In the genomic region with DNA sequence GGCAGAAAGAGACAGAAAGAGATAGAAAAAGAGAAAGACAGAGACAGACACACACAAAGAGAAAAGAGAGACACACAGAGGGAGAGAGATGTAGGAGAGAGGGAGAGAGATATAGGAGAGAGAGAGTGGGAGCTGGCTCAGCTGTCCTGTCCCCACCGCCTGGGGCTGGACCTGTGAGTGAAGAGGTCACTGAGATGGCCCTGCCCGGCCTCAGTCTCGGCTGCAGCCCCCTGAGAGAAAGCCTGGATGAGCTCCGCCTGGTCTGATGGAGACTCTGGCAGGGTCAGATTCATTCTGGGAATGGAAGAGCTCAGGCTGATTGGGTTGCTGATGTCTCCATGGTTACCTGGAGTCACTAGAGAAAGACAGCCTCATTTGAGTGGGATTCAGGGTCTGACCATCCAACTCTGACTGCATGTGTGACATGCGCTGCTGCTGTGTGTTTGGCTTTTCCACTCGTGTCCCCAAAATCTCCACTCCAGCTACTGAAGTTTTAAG, we compare ENCODE assay signal across 16 cellular contexts. TPM values are rescaled to one million over a fixed set of nuclear protein-coding genes. Genes with fewer than 3 reads are reported as not detected.
A peak's percentile ranks its signal among the peaks of the same experiment; 100 is the strongest.
DNase-seq lines count a peak whose midpoint lies in the region; ATAC-seq and TF ChIP-seq lines count a peak whose summit lies in the region.
"Had no signal": no experiment of that assay in that cellular context is flagged by ENCODE, and none has a peak within 500 bp of the region (broad histone marks: within the 10 kb centered on the region; RNA-seq: fewer than 3 reads in every experiment).

No MANE protein-coding gene starts in this region.

- peak overlapping the region in 1 of 2 donors; percentile 63 for H3K4me3 Mint-ChIP-seq in CD14-positive monocyte
- H3K4me3 Mint-ChIP-seq in activated CD8-positive, alpha-beta T cell treated with anti-CD3 and anti-CD28 coated beads, Interleukin-2, amount 10 ng/mL, durations not matched to agents 7 days and 5 days: no peak overlapping the region
- H3K4me3 Mint-ChIP-seq in naive B cell: peak overlapping the region in 4 of 8 donors; percentile 25 to 72 (median 52)
- H3K4me3 Mint-ChIP-seq: HFFc6 had no signal

- no peak overlapping the region for H3K9ac ChIP-seq in BLaER1

- POLR2A ChIA-PET in activated CD8-positive, alpha-beta T cell treated with anti-CD3 and anti-CD28 coated beads, Interleukin-2, amount 10 ng/mL, durations not matched to agents 7 days and 5 days (lab: Charles Lee): interaction anchor here (3.1 kb wide), 1 partner anchor 26 kb away, joined by 16 read pairs; a partner anchor contains a TSS

- H3K9me3 Mint-ChIP-seq in CD14-positive monocyte (peaks cover 0 to 5% (median 2%) of the 10 kb centered on the region in 7 donors), naive B cell (peaks cover 0 to 19% (median 4%) of the 10 kb centered on the region in 7 donors)
- peaks cover 10% of the 10 kb centered on the region for H3K9me3 Mint-ChIP-seq in activated CD8-positive, alpha-beta T cell treated with anti-CD3 and anti-CD28 coated beads, Interleukin-2, amount 10 ng/mL, durations not matched to agents 7 days and 5 days (ENCODE audit: insufficient read depth)

- H3K27ac Mint-ChIP-seq in CD14-positive monocyte (peak overlapping the region; percentile 93 to 98 (median 97)), naive B cell (peak overlapping the region in 5 of 6 donors; percentile 75 to 98 (median 91))
- peak overlapping the region; percentile 95 for H3K27ac Mint-ChIP-seq in activated CD8-positive, alpha-beta T cell treated with anti-CD3 and anti-CD28 coated beads, Interleukin-2, amount 10 ng/mL, durations not matched to agents 7 days and 5 days
- H3K27ac Mint-ChIP-seq: HFFc6 had no signal

- H3K4me1 ChIP-seq in BLaER1 (peaks cover 71% of the 10 kb centered on the region), uterus (no peaks in the 10 kb centered on the region)

- H3K36me3 Mint-ChIP-seq in CD14-positive monocyte (peaks cover 8 to 9% of the 10 kb centered on the region in 2 donors), naive B cell (peaks cover 0 to 3% of the 10 kb centered on the region in 2 donors)
- H3K36me3 Mint-ChIP-seq in activated CD8-positive, alpha-beta T cell treated with anti-CD3 and anti-CD28 coated beads, Interleukin-2, amount 10 ng/mL, durations not matched to agents 7 days and 5 days (ENCODE audit: low read depth): peaks cover 22% of the 10 kb centered on the region

- H3K4me1 Mint-ChIP-seq in CD14-positive monocyte (peaks cover 95% of the 10 kb centered on the region), naive B cell (peaks cover 59 to 71% (median 60%) of the 10 kb centered on the region in 3 donors)
- peaks cover 94% of the 10 kb centered on the region for H3K4me1 Mint-ChIP-seq in activated CD8-positive, alpha-beta T cell treated with anti-CD3 and anti-CD28 coated beads, Interleukin-2, amount 10 ng/mL, durations not matched to agents 7 days and 5 days (ENCODE audit: low read depth)

- no peak for ATAC-seq in activated CD8-positive, alpha-beta T cell treated with anti-CD3 and anti-CD28 coated beads, Interleukin-2, amount 10 ng/mL, durations not matched to agents 7 days and 5 days
- no peak for ATAC-seq in naive B cell (ENCODE audit: low read depth in 2 of 2)

- TF ChIP-seq CTCF in CD14-positive monocyte (IDR thresholded peaks at IDR 0.05) (no peak), uterus (IDR thresholded peaks at IDR 0.05) (no peak)

- DNase-seq in CD14-positive monocyte (ENCODE audit: low spot score): no peak
- no peak for DNase-seq in activated CD8-positive, alpha-beta T cell treated with anti-CD3 and anti-CD28 coated beads, Interleukin-2, amount 10 ng/mL, durations not matched to agents 7 days and 5 days
- no peak for DNase-seq in naive B cell
- no peak for DNase-seq in COR-L47 (lab: John Stamatoyannopoulos, UW)
- no peak for DNase-seq in uterus
- DNase-seq in NCI-H226: no peak
- DNase-seq: amniotic stem cell; HFFc6; midbrain; NCI-H1694; pancreas; stimulated activated CD4-positive, alpha-beta T cell treated with anti-CD3 and anti-CD28 coated beads, Interleukin-12 subunit alpha, Interleukin-12 subunit beta, amount 100 ng/mL, for 4 hours; T-helper 9 cell had no signal

- no peaks in the 10 kb centered on the region for H4K20me1 ChIP-seq in BLaER1

- peak overlapping the region; percentile 73; the same call in 1 of the 2 replicates for H3K27ac ChIP-seq in BLaER1
- no peak overlapping the region for H3K27ac ChIP-seq in uterus
- H3K27ac ChIP-seq: epithelial cell of prostate, pancreas, RWPE1 had no signal

- CTCF ChIA-PET in activated CD8-positive, alpha-beta T cell treated with anti-CD3 and anti-CD28 coated beads, Interleukin-2, amount 10 ng/mL, durations not matched to agents 7 days and 5 days (lab: Charles Lee): interaction anchor here (4.1 kb wide), 1 partner anchor 24 kb away, joined by 34 read pairs; no protein-coding TSS in a partner anchor

- TF ChIP-seq POLR2A in uterus (IDR thresholded peaks at IDR 0.05): no peak

- intact Hi-C loops in CD14-positive monocyte (cut with micrococcal nuclease) (loop anchor here (5.0 to 10.0 kb wide), 3 partner anchors 83 to 210 kb away; a partner anchor contains a TSS), uterus (cut with DNase I; ENCODE audit: low total_unique reads) (no loop called here)

- H3K36me3 ChIP-seq in BLaER1: no peaks in the 10 kb centered on the region
- no peaks in the 10 kb centered on the region for H3K36me3 ChIP-seq in uterus
- H3K36me3 ChIP-seq: pancreas had no signal

- no peaks in the 10 kb centered on the region for H3K27me3 Mint-ChIP-seq in CD14-positive monocyte (ENCODE audit: low read depth in 3 of 3)
- no peaks in the 10 kb centered on the region for H3K27me3 Mint-ChIP-seq in activated CD8-positive, alpha-beta T cell treated with anti-CD3 and anti-CD28 coated beads, Interleukin-2, amount 10 ng/mL, durations not matched to agents 7 days and 5 days (ENCODE audit: low read depth)
- H3K27me3 Mint-ChIP-seq in naive B cell: no peaks in the 10 kb centered on the region

- H3K4me2 ChIP-seq in BLaER1: no peak overlapping the region

- H3K9me3 ChIP-seq in BLaER1: peaks cover 19% of the 10 kb centered on the region; the same call in 1 of the 2 replicates
- no peaks in the 10 kb centered on the region for H3K9me3 ChIP-seq in uterus
- H3K9me3 ChIP-seq: pancreas had no signal

- H3K4me3 ChIP-seq in BLaER1: no peak overlapping the region
- no peak overlapping the region for H3K4me3 ChIP-seq in uterus
- H3K4me3 ChIP-seq: pancreas had no signal

- H3K27me3 ChIP-seq in BLaER1 (no peaks in the 10 kb centered on the region), uterus (no peaks in the 10 kb centered on the region)
- H3K27me3 ChIP-seq: pancreas had no signal

RNA-seq across cellular contexts. Expression of a gene that starts 27.0 kb away (rescaled TPM):
- 10 to 100 TPM; 28.2 to 28.6 TPM for polyA plus RNA-seq in CD14-positive monocyte
- 100 to 1,000 TPM; 314 to 321 TPM for total RNA-seq in activated CD8-positive, alpha-beta T cell treated with anti-CD3 and anti-CD28 coated beads, Interleukin-2, amount 10 ng/mL, durations not matched to agents 7 days and 5 days
- 10 to 100 TPM; 13.4 to 38.2 (median 21.5) TPM for polyA plus RNA-seq in naive B cell (ENCODE audit: low read depth in 6 of 6)
- total RNA-seq in uterus: 10 to 100 TPM in 2 of 4 donors, 1 to 10 TPM in 2; 1.5 to 27.8 (median 11.6) TPM
- total RNA-seq: HFFc6 had no signal

Comparison
In these comparisons a context has a peak if more than half of its experiments do, and no peak if none do; other contexts are left out.
1. RNA of a gene that starts 27.0 kb away (total RNA-seq): 314 to 321 TPM in activated CD8-positive, alpha-beta T cell treated with anti-CD3 and anti-CD28 coated beads, Interleukin-2, amount 10 ng/mL, durations not matched to agents 7 days and 5 days; 1.5 to 27.8 TPM in uterus; every median in the first group is over 10 times any median in the second.
2. Peak in every context shown above with its lines, with median percentiles within 50 percentile points of each other: H3K27ac Mint-ChIP-seq.